Comparison of ENCODE assay signal across 8 cellular contexts in genomic region chr13:23558675-23559536, GRCh38. TPM values are rescaled to one million over a fixed set of nuclear protein-coding genes. Genes with fewer than 3 reads are reported as not detected.
A peak's percentile ranks its signal among the peaks of the same experiment; 100 is the strongest.
DNase-seq lines count a peak whose midpoint lies in the region; ATAC-seq, FAIRE-seq and TF ChIP-seq lines count a peak whose summit lies in the region.

No MANE protein-coding gene starts in this region.

- no peak for TF ChIP-seq POLR2A in H54 (IDR thresholded peaks at IDR 0.05; ENCODE audit: low read depth, low read length)

- CTCF ChIA-PET in AG04449 (lab: Yijun Ruan, JAX): interaction anchor here (0.6 to 4.1 kb wide), 4 partner anchors 12 to 126 kb away, joined by 3 to 16 read pairs (median 4); partner anchors contain the start of gene TNFRSF19

- TF ChIP-seq CTCF in AG04449 (IDR thresholded peaks at IDR 0.05; ENCODE audit: insufficient read depth, low read length, missing control alignments) (no peak), endothelial cell (IDR thresholded peaks at IDR 0.05; ENCODE audit: unreplicated experiment) (no peak)

- no peak for FAIRE-seq in H54 (lab: Jason Lieb, UNC)

- no peak overlapping the region for H3K4me3 Mint-ChIP-seq in endothelial cell (ENCODE audit: unreplicated experiment)

- H3K27me3 Mint-ChIP-seq in endothelial cell (ENCODE audit: unreplicated experiment): no peaks in the 10 kb centered on the region

- peak; percentile 81 for ATAC-seq in esophagus mucosa

- H3K9me3 Mint-ChIP-seq in endothelial cell (ENCODE audit: unreplicated experiment): no peaks in the 10 kb centered on the region

- DNase-seq in AG04449 (ENCODE audit: low read depth, low spot score): peak; percentile 75
- DNase-seq in H54 (ENCODE audit: insufficient read length, low spot score): peak; percentile 44
- peak; percentile 87 for DNase-seq in RPMI7951 (ENCODE audit: low read depth)
- DNase-seq in posterior vena cava (ENCODE audit: low spot score): peak; percentile 86
- no peak for DNase-seq in COLO668 (lab: John Stamatoyannopoulos, UW; ENCODE audit: unreplicated experiment)
- no peak for DNase-seq in endothelial cell (ENCODE audit: low spot score)
- no peak for DNase-seq in NCI-H2081 (lab: John Stamatoyannopoulos, UW)

- H3K27ac Mint-ChIP-seq in endothelial cell (ENCODE audit: unreplicated experiment): no peak overlapping the region

- intact Hi-C loops in posterior vena cava (cut with DNase I): no loop called here

- H3K4me3 ChIP-seq in AG04449 (ENCODE audit: low read depth, low read length): peak overlapping the region; percentile 42

- H3K36me3 Mint-ChIP-seq in endothelial cell (ENCODE audit: low read depth, unreplicated experiment): no peaks in the 10 kb centered on the region

- POLR2A ChIA-PET in AG04449 (lab: Yijun Ruan, JAX): interaction anchor here (0.5 to 1.1 kb wide), 2 partner anchors 12 to 189 kb away, joined by 3 read pairs; no protein-coding TSS in a partner anchor

- H3K4me1 Mint-ChIP-seq in endothelial cell (ENCODE audit: unreplicated experiment): no peaks in the 10 kb centered on the region

RNA-seq across cellular contexts. Expression of gene TNFRSF19, which starts 11.3 kb away (rescaled TPM):
- total RNA-seq in RPMI7951 (2014; rRNA removed; shearing (Covaris generic)): 39.2 and 44.5 TPM in 2 replicates
- total RNA-seq in esophagus mucosa (13.1 TPM), posterior vena cava (1 to 10 TPM; 3.6 to 8.2 TPM), endothelial cell (ENCODE audit: unreplicated experiment) (8.8 TPM)

Comparison
In these comparisons a context has a peak if more than half of its experiments do, and no peak if none do; other contexts are left out.
1. DNase-seq: peak in AG04449 (single experiment), H54 (single experiment), RPMI7951 (single experiment) and posterior vena cava (single experiment); none in COLO668 (single experiment), endothelial cell (single experiment) and NCI-H2081 (0 of 2).